8 cellular contexts compared by ENCODE assay signal in genomic region chr1:156504062-156504813, GRCh38. TPM values are rescaled to one million over a fixed set of nuclear protein-coding genes. Genes with fewer than 3 reads are reported as not detected.
A peak's percentile ranks its signal among the peaks of the same experiment; 100 is the strongest.
DNase-seq lines count a peak whose midpoint lies in the region; ATAC-seq and TF ChIP-seq lines count a peak whose summit lies in the region.

No MANE protein-coding gene starts in this region.

- no peak for ATAC-seq in right lobe of liver
- ATAC-seq in upper lobe of right lung, result no peak
- ATAC-seq in HG02981 (IDR thresholded peaks at IDR 0.05; ENCODE audit: unreplicated experiment), result no peak

- H3K4me1 ChIP-seq in right lobe of liver (peaks cover 0 to 23% (median 5%) of the 10 kb centered on the region in 4 donors), upper lobe of right lung (peaks cover 59% of the 10 kb centered on the region)

- intact Hi-C loops in right lobe of liver (cut with DNase I), result no loop called here
- intact Hi-C loops in upper lobe of right lung (cut with DNase I), result no loop called here

- no peak for TF ChIP-seq CTCF in astrocyte of the spinal cord (IDR thresholded peaks at IDR 0.05; ENCODE audit: low read depth, low read length)
- no peak for TF ChIP-seq CTCF in right lobe of liver (IDR thresholded peaks at IDR 0.05)
- TF ChIP-seq CTCF in upper lobe of right lung (IDR thresholded peaks at IDR 0.05), result no peak

- no peaks in the 10 kb centered on the region for H3K27me3 ChIP-seq in right lobe of liver
- H3K27me3 ChIP-seq in upper lobe of right lung, result no peaks in the 10 kb centered on the region

- DNase-seq in NCI-H1417 (lab: John Stamatoyannopoulos, UW) (peak in 2 of 3 experiments; percentile 48 to 59), NCI-H1417 treated with DMSO at 0.1 percent for 48 hours (lab: John Stamatoyannopoulos, UW) (no peak), NCI-H2196 (lab: John Stamatoyannopoulos, UW; ENCODE audit: unreplicated experiment) (peak; percentile 55), astrocyte of the spinal cord (ENCODE audit: low read depth, low spot score) (peak; percentile 31), right lobe of liver (no peak), upper lobe of right lung (peak; percentile 12)
- DNase-seq in effector CD8-positive, alpha-beta T cell (lab: John Stamatoyannopoulos, UW), result no peak

- no peaks in the 10 kb centered on the region for H3K36me3 ChIP-seq in right lobe of liver
- H3K36me3 ChIP-seq in upper lobe of right lung, result no peaks in the 10 kb centered on the region

- TF ChIP-seq POLR2A in right lobe of liver (IDR thresholded peaks at IDR 0.05), result no peak

- in situ Hi-C loops in astrocyte of the spinal cord (cut with HindIII; ENCODE audit: low sequenced_read_pairs), result no loop called here

- H3K27ac ChIP-seq in right lobe of liver, result peak overlapping the region; percentile 98 to 100 (median 100)
- peak overlapping the region; percentile 100 for H3K27ac ChIP-seq in upper lobe of right lung

- H3K9me3 ChIP-seq in right lobe of liver (no peaks in the 10 kb centered on the region), upper lobe of right lung (no peaks in the 10 kb centered on the region)

- 22% methylated on average over 8 of the region's 8 CpGs for WGBS in right lobe of liver (ENCODE audit: insufficient coverage, low coverage, low lambda C conversion rate, missing lambda C conversion rate)

- H3K4me3 ChIP-seq in astrocyte of the spinal cord (ENCODE audit: low read depth, low read length) (no peak overlapping the region), right lobe of liver (peak overlapping the region; percentile 24 to 49 (median 40)), upper lobe of right lung (peak overlapping the region; percentile 43)

RNA-seq across cellular contexts. Expression of gene MEF2D, which starts 3.7 kb away (rescaled TPM):
- total RNA-seq in right lobe of liver (10 to 100 TPM; 13.3 to 17.1 (median 15.0) TPM), upper lobe of right lung (60.8 TPM)

Comparison
In these comparisons a context has a peak if more than half of its experiments do, and no peak if none do; other contexts are left out.
1. DNase-seq: peak in NCI-H1417 (2 of 3), NCI-H2196 (single experiment), astrocyte of the spinal cord (single experiment) and upper lobe of right lung (single experiment); none in NCI-H1417 treated with DMSO at 0.1 percent for 48 hours (single experiment), right lobe of liver (0 of 3) and effector CD8-positive, alpha-beta T cell (single experiment).